11 cellular contexts compared by ENCODE assay signal in the genomic region with DNA sequence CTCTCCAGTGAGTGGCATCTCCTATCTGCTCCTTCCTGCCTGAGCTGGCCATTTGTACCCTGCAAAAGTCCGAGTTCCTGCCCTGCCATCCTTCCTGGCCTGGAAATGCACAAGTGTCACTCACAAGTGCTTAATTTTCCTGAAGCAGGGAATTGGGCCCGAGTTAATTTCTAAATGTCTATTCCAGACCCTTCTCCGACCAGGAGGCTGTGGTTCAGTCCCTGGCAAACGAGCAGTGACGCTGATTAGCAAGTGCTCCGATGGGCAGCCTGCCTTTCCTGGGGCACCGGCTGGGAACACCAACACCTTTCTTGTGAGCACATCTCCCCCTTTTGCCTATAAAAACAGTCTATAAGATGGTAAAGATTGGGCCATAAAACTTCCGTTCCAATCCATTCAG. TPM values are rescaled to one million over a fixed set of nuclear protein-coding genes. Genes with fewer than 3 reads are reported as not detected.
DNase-seq lines count a peak whose midpoint lies in the region; ATAC-seq and TF ChIP-seq lines count a peak whose summit lies in the region.
"Had no signal": no experiment of that assay in that cellular context is flagged by ENCODE, and none has a peak within 500 bp of the region (broad histone marks: within the 10 kb centered on the region; RNA-seq: fewer than 3 reads in every experiment).

No MANE protein-coding gene starts in this region.

- no peak for ATAC-seq in omental fat pad (ENCODE audit: low FRiP score)
- no peak for ATAC-seq in gastrocnemius medialis
- ATAC-seq: effector memory CD8-positive, alpha-beta T cell had no signal

- in situ Hi-C loops in gastrocnemius medialis (cut with MboI; ENCODE audit: low sequenced_read_pairs in 4 of 4), result no loop called here

- H3K9ac ChIP-seq in subcutaneous abdominal adipose tissue (ENCODE audit: low read length in 5 of 5), result peak overlapping the region in 2 of 5 donors; percentile 32 to 48

- no peaks in the 10 kb centered on the region for H3K27me3 ChIP-seq in ascending aorta
- H3K27me3 ChIP-seq in hepatocyte, result no peaks in the 10 kb centered on the region
- no peaks in the 10 kb centered on the region for H3K27me3 ChIP-seq in subcutaneous abdominal adipose tissue (ENCODE audit: control insufficient read depth in 5 of 5, insufficient read depth in 4 of 5, low read length in 5 of 5)
- H3K27me3 ChIP-seq in gastrocnemius medialis, result no peaks in the 10 kb centered on the region

- H3K4me1 Mint-ChIP-seq in HFFc6 (ENCODE audit: low read depth), result peaks cover 38% of the 10 kb centered on the region

- H3K36me3 ChIP-seq in ascending aorta (no peaks in the 10 kb centered on the region), hepatocyte (replicated peaks; ENCODE audit: insufficient read depth, low read depth) (no peaks in the 10 kb centered on the region), subcutaneous abdominal adipose tissue (ENCODE audit: control insufficient read depth in 5 of 5, insufficient read depth in 5 of 5, low read length in 5 of 5) (peaks cover 0 to 12% (median 4%) of the 10 kb centered on the region in 5 donors), gastrocnemius medialis (no peaks in the 10 kb centered on the region)

- H3K36me3 Mint-ChIP-seq in HFFc6 (ENCODE audit: low read depth), result no peaks in the 10 kb centered on the region; the same call in 1 of the 2 replicates
- H3K36me3 Mint-ChIP-seq: activated naive CD8-positive, alpha-beta T cell treated with anti-CD3 and anti-CD28 coated beads, Interleukin-2, amount 10 ng/mL, durations not matched to agents 7 days and 5 days had no signal

- TF ChIP-seq POLR2A in gastrocnemius medialis (IDR thresholded peaks at IDR 0.05), result no peak

- H4K20me1 ChIP-seq in hepatocyte (ENCODE audit: insufficient read depth, poor library complexity, severe bottlenecking), result no peaks in the 10 kb centered on the region

- peak overlapping the region; percentile 98 for H3K4me2 ChIP-seq in hepatocyte

- H3K4me3 ChIP-seq in ascending aorta (peak overlapping the region; percentile 80 to 97), hepatocyte (no peak overlapping the region), subcutaneous abdominal adipose tissue (ENCODE audit: low read depth in 1 of 5, low read length in 5 of 5) (peak overlapping the region in 4 of 5 donors; percentile 22 to 93 (median 81)), gastrocnemius medialis (no peak overlapping the region)

- H3K27me3 Mint-ChIP-seq in HFFc6 (ENCODE audit: insufficient read depth), result no peaks in the 10 kb centered on the region

- peaks cover 28% of the 10 kb centered on the region for H3K79me2 ChIP-seq in hepatocyte

- no peaks in the 10 kb centered on the region for H3K9me2 ChIP-seq in hepatocyte (replicated peaks; ENCODE audit: insufficient read depth)

- H3K27ac Mint-ChIP-seq in HFFc6, result no peak overlapping the region
- H3K27ac Mint-ChIP-seq: activated naive CD8-positive, alpha-beta T cell treated with anti-CD3 and anti-CD28 coated beads, Interleukin-2, amount 10 ng/mL, durations not matched to agents 7 days and 5 days; effector memory CD8-positive, alpha-beta T cell had no signal

- TF ChIP-seq CTCF in HFFc6 (IDR thresholded peaks at IDR 0.05) (no peak), ascending aorta (IDR thresholded peaks at IDR 0.05) (no peak), hepatocyte (IDR thresholded peaks at IDR 0.05; ENCODE audit: poor library complexity) (no peak), omental fat pad (IDR thresholded peaks at IDR 0.05) (no peak), gastrocnemius medialis (IDR thresholded peaks at IDR 0.05 in 4 of 5, conservative IDR thresholded peaks at IDR 0.05 in 1 of 5) (no peak)

- H3K27ac ChIP-seq in ascending aorta, result peak overlapping the region; percentile 97
- H3K27ac ChIP-seq in hepatocyte, result no peak overlapping the region
- peak overlapping the region; percentile 94 for H3K27ac ChIP-seq in subcutaneous abdominal adipose tissue (ENCODE audit: low read depth, low read length)
- H3K27ac ChIP-seq in gastrocnemius medialis, result peak overlapping the region in 2 of 4 donors; percentile 42 to 45

- H3K9me3 Mint-ChIP-seq in HFFc6, result no peaks in the 10 kb centered on the region
- H3K9me3 Mint-ChIP-seq: activated naive CD8-positive, alpha-beta T cell treated with anti-CD3 and anti-CD28 coated beads, Interleukin-2, amount 10 ng/mL, durations not matched to agents 7 days and 5 days; effector memory CD8-positive, alpha-beta T cell had no signal

- H3K4me1 ChIP-seq in ascending aorta (peaks cover 6 to 64% of the 10 kb centered on the region in 2 donors), hepatocyte (ENCODE audit: insufficient read depth) (peaks cover 18% of the 10 kb centered on the region), subcutaneous abdominal adipose tissue (ENCODE audit: control insufficient read depth in 5 of 5, insufficient read depth in 5 of 5, low read length in 5 of 5) (peaks cover 23 to 75% (median 68%) of the 10 kb centered on the region in 5 donors), gastrocnemius medialis (peaks cover 0 to 24% of the 10 kb centered on the region in 2 donors)

- peak overlapping the region; percentile 51 for H3K4me3 Mint-ChIP-seq in HFFc6
- H3K4me3 Mint-ChIP-seq: activated naive CD8-positive, alpha-beta T cell treated with anti-CD3 and anti-CD28 coated beads, Interleukin-2, amount 10 ng/mL, durations not matched to agents 7 days and 5 days had no signal

- H3K9me3 ChIP-seq in ascending aorta (no peaks in the 10 kb centered on the region), hepatocyte (ENCODE audit: low read depth) (no peaks in the 10 kb centered on the region), subcutaneous abdominal adipose tissue (ENCODE audit: control insufficient read depth in 5 of 5, low read length in 5 of 5) (no peaks in the 10 kb centered on the region), gastrocnemius medialis (no peaks in the 10 kb centered on the region)

- DNase-seq in HFFc6 (no peak), ascending aorta (ENCODE audit: low spot score in 2 of 2) (no peak), hepatocyte (ENCODE audit: low spot score) (no peak), omental fat pad (ENCODE audit: low spot score) (no peak), epidermal melanocyte (ENCODE audit: insufficient read length, low spot score) (no peak), gastrocnemius medialis (no peak), 8988T (no peak)
- DNase-seq: activated naive CD8-positive, alpha-beta T cell treated with anti-CD3 and anti-CD28 coated beads, Interleukin-2, amount 10 ng/mL, durations not matched to agents 7 days and 5 days; effector memory CD8-positive, alpha-beta T cell; NCI-H146 had no signal

- intact Hi-C loops in ascending aorta (cut with DNase I) (loop anchor here (10.0 kb wide), 4 partner anchors 422 to 1572 kb away; a partner anchor contains a TSS), gastrocnemius medialis (cut with DNase I; ENCODE audit: low total_unique reads) (loop anchor here (5.0 kb wide), 2 partner anchors 50 to 65 kb away; no protein-coding TSS in a partner anchor)

- 83% methylated on average over 8 of the region's 8 CpGs for WGBS in hepatocyte (ENCODE audit: low lambda C conversion rate, missing lambda C conversion rate)

- H2AFZ ChIP-seq in hepatocyte, result no peak overlapping the region

RNA-seq across cellular contexts. Expression of a gene that starts 1.7 kb away (rescaled TPM):
- total RNA-seq in HFFc6 (2021; fragmentation: NEBNext Ultra II Directional; extraction: Animal tissue kit (Norgen Biotek cat#: 25700)), result 10 to 100 TPM; 44.0 to 66.2 (median 47.5) TPM
- total RNA-seq in ascending aorta, result 72.8 TPM
- 14.0 and 16.0 TPM in 2 replicates for total RNA-seq in hepatocyte
- 14.4 and 18.6 TPM in 2 replicates for polyA plus RNA-seq in hepatocyte
- total RNA-seq in omental fat pad, result 10 to 100 TPM; 51.9 to 86.1 (median 77.0) TPM
- total RNA-seq in gastrocnemius medialis, result 10 to 100 TPM; 14.6 to 62.0 (median 20.6) TPM

Comparison
In these comparisons a context has a peak if more than half of its experiments do, and no peak if none do; other contexts are left out.
1. H3K4me3 ChIP-seq: peak in ascending aorta (2 of 2) and subcutaneous abdominal adipose tissue (4 of 5); none in hepatocyte (single experiment) and gastrocnemius medialis (0 of 4).